9 cellular contexts compared by ENCODE assay signal in the genomic region with DNA sequence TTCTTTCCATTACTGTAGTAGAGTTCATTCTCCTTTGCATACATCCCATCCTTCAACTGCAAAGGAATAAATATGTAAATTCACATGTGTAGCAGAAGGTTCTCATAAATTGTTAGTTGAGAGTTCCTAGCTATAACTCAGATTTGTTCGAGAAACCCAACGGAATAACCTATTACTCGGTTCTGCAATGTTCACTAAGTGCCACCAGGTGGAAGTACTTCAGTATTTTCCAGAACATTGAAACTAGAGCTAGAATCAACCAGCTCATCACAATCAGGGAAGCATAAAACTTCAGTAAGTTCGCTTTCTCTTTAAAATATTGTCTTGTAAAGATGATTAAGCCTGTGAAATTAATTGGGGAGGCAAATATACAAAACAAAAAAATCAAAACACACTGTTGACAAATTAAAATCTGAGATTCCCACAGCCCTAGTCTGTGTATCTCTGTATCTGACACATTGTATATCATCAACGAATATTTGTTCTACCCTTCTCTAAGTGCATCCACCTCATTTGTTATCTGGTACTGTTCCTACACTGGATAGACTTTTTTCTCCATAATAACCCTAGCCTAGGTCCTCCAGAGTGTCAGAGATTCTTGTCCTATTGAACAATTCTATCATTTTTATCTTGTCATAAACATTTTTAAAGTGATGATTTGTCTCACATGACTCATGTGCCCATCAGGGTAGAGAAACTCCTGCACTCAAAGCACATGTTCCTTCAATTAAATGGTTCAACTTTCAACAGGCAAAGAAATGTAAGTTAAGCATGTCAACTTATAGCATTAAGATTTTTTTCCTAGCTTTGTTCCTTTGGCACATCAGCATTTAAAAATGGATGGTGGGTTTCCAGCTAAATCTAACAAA. TPM values are rescaled to one million over a fixed set of nuclear protein-coding genes. Genes with fewer than 3 reads are reported as not detected.
DNase-seq lines count a peak whose midpoint lies in the region; ATAC-seq and TF ChIP-seq lines count a peak whose summit lies in the region.
"Had no signal": no experiment of that assay in that cellular context is flagged by ENCODE, and none has a peak within 500 bp of the region (broad histone marks: within the 10 kb centered on the region; RNA-seq: fewer than 3 reads in every experiment).

No MANE protein-coding gene starts in this region.

- H3K9me3 Mint-ChIP-seq in T-cell: no peaks in the 10 kb centered on the region
- H3K9me3 Mint-ChIP-seq: stimulated activated naive CD8-positive, alpha-beta T cell treated with anti-CD3 and anti-CD28 coated beads, Interleukin-15, Interleukin-2, amounts not matched to agents 100 ng/mL and 50 ng/mL, for 24 hours had no signal

- H3K27me3 ChIP-seq in kidney epithelial cell (ENCODE audit: control insufficient read depth, insufficient read depth, low read length) (no peaks in the 10 kb centered on the region), upper lobe of right lung (no peaks in the 10 kb centered on the region)

- H3K9me3 ChIP-seq in upper lobe of right lung: no peaks in the 10 kb centered on the region

- H3K36me3 ChIP-seq in kidney epithelial cell (ENCODE audit: control insufficient read depth, insufficient read depth, low read length): no peaks in the 10 kb centered on the region
- no peaks in the 10 kb centered on the region for H3K36me3 ChIP-seq in upper lobe of right lung

- H3K27me3 Mint-ChIP-seq in T-cell: peaks cover 19 to 27% of the 10 kb centered on the region in 2 donors

- TF ChIP-seq CTCF in HFF-Myc (IDR thresholded peaks at IDR 0.05; ENCODE audit: low read depth, low read length, missing control alignments): peak; percentile 39
- peak; percentile 58 for TF ChIP-seq CTCF in kidney epithelial cell (IDR thresholded peaks at IDR 0.05; ENCODE audit: insufficient read depth, low read length, poor library complexity, severe bottlenecking)
- TF ChIP-seq CTCF in upper lobe of right lung (IDR thresholded peaks at IDR 0.05): peak; percentile 62

- POLR2A ChIA-PET in T-cell (lab: Charles Lee): no interaction called here

- H3K4me3 Mint-ChIP-seq in T-cell: no peak overlapping the region
- H3K4me3 Mint-ChIP-seq: stimulated activated naive CD8-positive, alpha-beta T cell treated with anti-CD3 and anti-CD28 coated beads, Interleukin-15, Interleukin-2, amounts not matched to agents 100 ng/mL and 50 ng/mL, for 24 hours had no signal

- CTCF ChIA-PET in T-cell (lab: Charles Lee): interaction anchor here (0.6 to 6.2 kb wide), 6 partner anchors 18 to 880 kb away, joined by 3 to 97 read pairs (median 3); a partner anchor contains a TSS

- intact Hi-C loops in upper lobe of right lung (cut with DNase I): no loop called here

- ATAC-seq in upper lobe of right lung: peak; percentile 77
- no peak for ATAC-seq in T-cell (replicated peaks in 1 of 4)

- H3K27ac Mint-ChIP-seq in T-cell: no peak overlapping the region
- H3K27ac Mint-ChIP-seq: stimulated activated naive CD8-positive, alpha-beta T cell treated with anti-CD3 and anti-CD28 coated beads, Interleukin-15, Interleukin-2, amounts not matched to agents 100 ng/mL and 50 ng/mL, for 24 hours had no signal

- no peak overlapping the region for H3K27ac ChIP-seq in upper lobe of right lung

- no peak overlapping the region for H3K4me3 ChIP-seq in HFF-Myc (replicated peaks; ENCODE audit: low read depth, low read length)
- H3K4me3 ChIP-seq in kidney epithelial cell (ENCODE audit: low read depth, low read length): no peak overlapping the region
- H3K4me3 ChIP-seq in upper lobe of right lung: no peak overlapping the region

- no peaks in the 10 kb centered on the region for H3K4me1 Mint-ChIP-seq in T-cell

- no peaks in the 10 kb centered on the region for H3K4me1 ChIP-seq in upper lobe of right lung

- no peaks in the 10 kb centered on the region for H3K36me3 Mint-ChIP-seq in T-cell

- DNase-seq in NCI-H524 (lab: John Stamatoyannopoulos, UW): peak; percentile 1 to 49
- DNase-seq in NCI-H524 treated with DMSO at 0.1 percent for 48 hours (lab: John Stamatoyannopoulos, UW): no peak
- peak; percentile 17 for DNase-seq in HFF-Myc (ENCODE audit: extremely low read depth, low read depth)
- peak; percentile 22 for DNase-seq in NCI-H1694 treated with DMSO at 0.1 percent for 48 hours (lab: John Stamatoyannopoulos, UW)
- DNase-seq in brain pericyte (ENCODE audit: low read depth, low spot score): peak; percentile 10
- DNase-seq in kidney epithelial cell (ENCODE audit: low read depth): no peak
- no peak for DNase-seq in upper lobe of right lung
- no peak for DNase-seq in T-cell

RNA-seq across cellular contexts. Expression of a gene that starts 31.9 kb away (rescaled TPM):
- total RNA-seq in kidney epithelial cell: not detected in 2 replicates
- not detected for total RNA-seq in upper lobe of right lung
- total RNA-seq in T-cell: not detected

Comparison
In these comparisons a context has a peak if more than half of its experiments do, and no peak if none do; other contexts are left out.
1. DNase-seq: peak in NCI-H524 (2 of 2), HFF-Myc (single experiment), NCI-H1694 treated with DMSO at 0.1 percent for 48 hours (single experiment) and brain pericyte (single experiment); none in NCI-H524 treated with DMSO at 0.1 percent for 48 hours (single experiment), kidney epithelial cell (single experiment), upper lobe of right lung (single experiment) and T-cell (0 of 34).
2. Peak in every context shown above with its lines, with median percentiles within 50 percentile points of each other: CTCF ChIP-seq.